15 cellular contexts compared by ENCODE assay signal in genomic region chr10:119404719-119405504, GRCh38.
A peak's percentile ranks its signal among the peaks of the same experiment; 100 is the strongest.
DNase-seq lines count a peak whose midpoint lies in the region; ATAC-seq and TF ChIP-seq lines count a peak whose summit lies in the region.
"Had no signal": no experiment of that assay in that cellular context is flagged by ENCODE, and none has a peak within 500 bp of the region (broad histone marks: within the 10 kb centered on the region; RNA-seq: fewer than 3 reads in every experiment).

No MANE protein-coding gene starts in this region.

- no peaks in the 10 kb centered on the region for H3K27me3 Mint-ChIP-seq in memory B cell
- H3K27me3 Mint-ChIP-seq: activated naive CD8-positive, alpha-beta T cell; central memory CD8-positive, alpha-beta T cell had no signal

- DNase-seq in NB4 (ENCODE audit: low read depth) (peak; percentile 45), dermis blood vessel endothelial cell (peak; percentile 83), memory B cell (ENCODE audit: low spot score in 2 of 2) (no peak), transverse colon (no peak), DMS53 (lab: John Stamatoyannopoulos, UW) (no peak)
- DNase-seq in stimulated activated CD4-positive, alpha-beta T cell treated with anti-CD3 and anti-CD28 coated beads, Interleukin-1b, Interleukin-23, amount 100 ng/mL, for 48 hours: no peak
- DNase-seq in stimulated activated CD4-positive, alpha-beta T cell treated with anti-CD3 and anti-CD28 coated beads, Interleukin-4, amount 100 ng/mL, for 24 hours: no peak
- DNase-seq: activated CD8-positive, alpha-beta memory T cell treated with anti-CD3 and anti-CD28 coated beads, Interleukin-2, amount 50 U/mL, for 4 hours; mucosa of descending colon; NCI-H1105 treated with DMSO at 0.1 percent for 48 hours; NCI-H510A treated with DMSO at 0.1 percent for 48 hours; SHP77 treated with DMSO at 0.1 percent for 48 hours had no signal

- ATAC-seq in memory B cell (ENCODE audit: low read depth): peak; percentile 34
- ATAC-seq: mucosa of descending colon had no signal

- H3K27me3 ChIP-seq in transverse colon: no peaks in the 10 kb centered on the region

- no peak overlapping the region for H3K4me3 Mint-ChIP-seq in memory B cell
- H3K4me3 Mint-ChIP-seq: activated naive CD8-positive, alpha-beta T cell; central memory CD8-positive, alpha-beta T cell had no signal

- H3K36me3 Mint-ChIP-seq in memory B cell: peaks cover 4% of the 10 kb centered on the region
- H3K36me3 Mint-ChIP-seq: activated naive CD8-positive, alpha-beta T cell had no signal

- peak overlapping the region; percentile 65 for H3K27ac Mint-ChIP-seq in memory B cell
- H3K27ac Mint-ChIP-seq: activated naive CD8-positive, alpha-beta T cell had no signal

- TF ChIP-seq EP300 in transverse colon (IDR thresholded peaks at IDR 0.05; ENCODE audit: low read depth): no peak

- H3K27ac ChIP-seq in transverse colon: peak overlapping the region; percentile 21 to 60 (median 56)
- H3K27ac ChIP-seq: VCaP had no signal

- no peaks in the 10 kb centered on the region for H3K9me3 ChIP-seq in transverse colon
- H3K9me3 ChIP-seq: mucosa of descending colon had no signal

- H3K4me1 ChIP-seq in transverse colon: peaks cover 0 to 9% (median 5%) of the 10 kb centered on the region in 4 donors

- 85 to 87% methylated on average over 3 to 13 of the region's 13 CpGs for WGBS in transverse colon (ENCODE audit: low coverage in 1 of 2), 2 donors

- intact Hi-C loops in transverse colon (cut with DNase I; ENCODE audit: low total_unique reads): no loop called here

- no peaks in the 10 kb centered on the region for H3K9me3 Mint-ChIP-seq in memory B cell
- H3K9me3 Mint-ChIP-seq: central memory CD8-positive, alpha-beta T cell had no signal

- TF ChIP-seq CTCF in NB4 (IDR thresholded peaks at IDR 0.05; ENCODE audit: low read depth, low read length): no peak
- no peak for TF ChIP-seq CTCF in transverse colon (IDR thresholded peaks at IDR 0.05)

- H3K4me1 Mint-ChIP-seq in memory B cell: peaks cover 17% of the 10 kb centered on the region
- H3K4me1 Mint-ChIP-seq: central memory CD8-positive, alpha-beta T cell had no signal

- no peaks in the 10 kb centered on the region for H3K36me3 ChIP-seq in transverse colon

- in situ Hi-C loops in transverse colon (cut with MboI; ENCODE audit: low pct_ligation_motif_present in 1 of 4, low pct_unique_long_range_greater_than_20kb in 1 of 4, low sequenced_read_pairs in 3 of 4): no loop called here

- H3K4me3 ChIP-seq in NB4 (ENCODE audit: low read depth, low read length): no peak overlapping the region
- H3K4me3 ChIP-seq in transverse colon: no peak overlapping the region
- H3K4me3 ChIP-seq: mucosa of descending colon had no signal

- TF ChIP-seq POLR2A in NB4 (IDR thresholded peaks at IDR 0.05; ENCODE audit: extremely low read depth, insufficient read length): no peak
- no peak for TF ChIP-seq POLR2A in transverse colon (IDR thresholded peaks at IDR 0.05)

Comparison
In these comparisons a context has a peak if more than half of its experiments do, and no peak if none do; other contexts are left out.
1. DNase-seq: peak in NB4 (single experiment) and dermis blood vessel endothelial cell (single experiment); none in memory B cell (0 of 2), transverse colon (single experiment), DMS53 (single experiment), stimulated activated CD4-positive, alpha-beta T cell treated with anti-CD3 and anti-CD28 coated beads, Interleukin-1b, Interleukin-23, amount 100 ng/mL, for 48 hours (single experiment) and stimulated activated CD4-positive, alpha-beta T cell treated with anti-CD3 and anti-CD28 coated beads, Interleukin-4, amount 100 ng/mL, for 24 hours (single experiment).